Comparison of ENCODE assay signal across 8 cellular contexts in genomic region chr19:17420267-17420924, GRCh38. TPM values are rescaled to one million over a fixed set of nuclear protein-coding genes. Genes with fewer than 3 reads are reported as not detected.
DNase-seq lines count a peak whose midpoint lies in the region; ATAC-seq and TF ChIP-seq lines count a peak whose summit lies in the region.

No MANE protein-coding gene starts in this region.

- peak overlapping the region; percentile 97 for H2BK120ac ChIP-seq in mesenchymal stem cell (ENCODE audit: low read depth, low read length)

- no peaks in the 10 kb centered on the region for H3K27me3 Mint-ChIP-seq in T-helper 1 cell treated with Interleukin-12 subunit alpha and Interleukin-12 subunit beta and Interleukin-4 antibody, amounts not matched to agents 30 μg/mL and 1 μg/mL, for 36 hours (ENCODE audit: low read depth)

- H3K4me3 Mint-ChIP-seq in T-helper 1 cell treated with Interleukin-12 subunit alpha and Interleukin-12 subunit beta and Interleukin-4 antibody, amounts not matched to agents 30 μg/mL and 1 μg/mL, for 36 hours, result peak overlapping the region; percentile 90

- peak overlapping the region; percentile 44 to 84 for H2BK12ac ChIP-seq in mesenchymal stem cell (ENCODE audit: low read length in 2 of 2)

- peak overlapping the region; percentile 63 for H2BK15ac ChIP-seq in mesenchymal stem cell (ENCODE audit: low read depth, poor library complexity, severe bottlenecking)

- peaks cover 14% of the 10 kb centered on the region for H3K36me3 Mint-ChIP-seq in T-helper 1 cell treated with Interleukin-12 subunit alpha and Interleukin-12 subunit beta and Interleukin-4 antibody, amounts not matched to agents 30 μg/mL and 1 μg/mL, for 36 hours (ENCODE audit: low read depth)

- H3K4me1 ChIP-seq in mesenchymal stem cell (ENCODE audit: control insufficient read depth, insufficient read depth, low read depth, low read length) (peaks cover 16% of the 10 kb centered on the region), thyroid gland (peaks cover 11% of the 10 kb centered on the region in 2 donors)

- H3K23ac ChIP-seq in mesenchymal stem cell (ENCODE audit: low read length in 2 of 2), result peak overlapping the region in 1 of 2 experiments; percentile 85

- TF ChIP-seq POLR2A in thyroid gland (IDR thresholded peaks at IDR 0.05), result no peak

- peak overlapping the region; percentile 84 for H3K27ac Mint-ChIP-seq in T-helper 1 cell treated with Interleukin-12 subunit alpha and Interleukin-12 subunit beta and Interleukin-4 antibody, amounts not matched to agents 30 μg/mL and 1 μg/mL, for 36 hours

- no peak overlapping the region for H3K27ac ChIP-seq in mesenchymal stem cell (ENCODE audit: low read length, poor library complexity, severe bottlenecking)
- peak overlapping the region in 2 of 3 donors; percentile 32 to 68 for H3K27ac ChIP-seq in thyroid gland

- peaks cover 0 to 9% of the 10 kb centered on the region in 2 experiments for H3K27me3 ChIP-seq in mesenchymal stem cell (ENCODE audit: control insufficient read depth in 1 of 2, insufficient read depth in 1 of 2, low read length in 2 of 2)
- no peaks in the 10 kb centered on the region for H3K27me3 ChIP-seq in thyroid gland

- H3K4me2 ChIP-seq in mesenchymal stem cell (ENCODE audit: low read length, poor library complexity, severe bottlenecking), result peak overlapping the region; percentile 80

- H3K9me3 Mint-ChIP-seq in T-helper 1 cell treated with Interleukin-12 subunit alpha and Interleukin-12 subunit beta and Interleukin-4 antibody, amounts not matched to agents 30 μg/mL and 1 μg/mL, for 36 hours, result no peaks in the 10 kb centered on the region

- peak overlapping the region; percentile 84 for H3K4me3 ChIP-seq in GM12864 (ENCODE audit: low read depth, low read length)
- peak overlapping the region; percentile 97 to 98 for H3K4me3 ChIP-seq in mesenchymal stem cell (ENCODE audit: insufficient read depth in 1 of 2, low read depth in 1 of 2, low read length in 2 of 2)
- peak overlapping the region; percentile 74 to 94 (median 85) for H3K4me3 ChIP-seq in thyroid gland (replicated peaks in 1 of 3)

- H3K4ac ChIP-seq in mesenchymal stem cell (ENCODE audit: low read depth in 1 of 2, low read length in 2 of 2), result peak overlapping the region; percentile 88 to 91

- peaks cover 16 to 23% of the 10 kb centered on the region in 2 experiments for H3K36me3 ChIP-seq in mesenchymal stem cell (ENCODE audit: control insufficient read depth in 1 of 2, insufficient read depth in 2 of 2, low read depth in 1 of 2, low read length in 2 of 2)
- H3K36me3 ChIP-seq in thyroid gland, result peaks cover 0 to 8% of the 10 kb centered on the region in 2 donors

- H3K79me1 ChIP-seq in mesenchymal stem cell (replicated peaks; ENCODE audit: low read length, poor library complexity, severe bottlenecking), result peaks cover 11% of the 10 kb centered on the region

- H3K18ac ChIP-seq in mesenchymal stem cell (ENCODE audit: low read depth in 1 of 2, low read length in 2 of 2), result peak overlapping the region; percentile 79 to 90

- peak overlapping the region; percentile 97 for H4K91ac ChIP-seq in mesenchymal stem cell (ENCODE audit: low read length)

- no peak for TF ChIP-seq CTCF in GM12864 (IDR thresholded peaks at IDR 0.05; ENCODE audit: low read depth, low read length, missing control alignments)
- TF ChIP-seq CTCF in thyroid gland (IDR thresholded peaks at IDR 0.05), result no peak

- peak; percentile 10 for ATAC-seq in HG03280 (IDR thresholded peaks at IDR 0.05; ENCODE audit: unreplicated experiment)

- no peak overlapping the region for H2BK5ac ChIP-seq in mesenchymal stem cell (ENCODE audit: low read depth, low read length, poor library complexity, severe bottlenecking)

- H3K14ac ChIP-seq in mesenchymal stem cell (ENCODE audit: low read length in 2 of 2), result peak overlapping the region; percentile 57 to 96

- H3K9ac ChIP-seq in mesenchymal stem cell (ENCODE audit: low read length), result peak overlapping the region; percentile 87

- intact Hi-C loops in thyroid gland (cut with DNase I), result no loop called here

- H4K8ac ChIP-seq in mesenchymal stem cell (ENCODE audit: low read length), result peak overlapping the region; percentile 77

- no peak overlapping the region for H2AK5ac ChIP-seq in mesenchymal stem cell (ENCODE audit: low read length, severe bottlenecking)

- H3K9me3 ChIP-seq in mesenchymal stem cell (ENCODE audit: control insufficient read depth, low read length) (no peaks in the 10 kb centered on the region), thyroid gland (no peaks in the 10 kb centered on the region)

- 25% methylated on average over 30 of the region's 38 CpGs for WGBS in mesenchymal stem cell
- WGBS in thyroid gland, 2 donors, result 7 to 8% methylated on average over 11 to 18 of the region's 38 CpGs

- H2AFZ ChIP-seq in mesenchymal stem cell (ENCODE audit: low read depth, low read length), result peak overlapping the region; percentile 99

- DNase-seq in 8988T (peak; percentile 70), GM12864 (ENCODE audit: low read depth) (no peak), dermis blood vessel endothelial cell (peak; percentile 60), mesenchymal stem cell (peak; percentile 41), thyroid gland (peak; percentile 10 to 22), NCI-H2107 (lab: John Stamatoyannopoulos, UW) (no peak)

- peaks cover 16% of the 10 kb centered on the region for H3K4me1 Mint-ChIP-seq in T-helper 1 cell treated with Interleukin-12 subunit alpha and Interleukin-12 subunit beta and Interleukin-4 antibody, amounts not matched to agents 30 μg/mL and 1 μg/mL, for 36 hours (ENCODE audit: low read depth)

RNA-seq across cellular contexts. Expression of gene MVB12A, which starts 0.5 kb away (rescaled TPM):
- total RNA-seq in dermis blood vessel endothelial cell (47.4 and 60.9 TPM in 2 replicates), thyroid gland (100 to 1,000 TPM in 1 of 4 donors, 10 to 100 TPM in 3; 51.5 to 146 (median 68.3) TPM)
- polyA plus RNA-seq in mesenchymal stem cell (2013, experiment 1 of 2), result 69.3 TPM
- 64.2 TPM for polyA plus RNA-seq in mesenchymal stem cell (2013, experiment 2 of 2)

RNA-seq across cellular contexts. Expression of gene BST2, which starts 15.0 kb away (rescaled TPM):
- 1.8 and 6.5 TPM in 2 replicates for total RNA-seq in dermis blood vessel endothelial cell
- polyA plus RNA-seq in mesenchymal stem cell (2013, experiment 1 of 2), result 56.3 TPM
- polyA plus RNA-seq in mesenchymal stem cell (2013, experiment 2 of 2), result 55.0 TPM
- total RNA-seq in thyroid gland, result 10 to 100 TPM; 14.1 to 83.0 (median 24.7) TPM

RNA-seq across cellular contexts. Expression of gene CCDC194, which starts 26.4 kb away (rescaled TPM):
- total RNA-seq in dermis blood vessel endothelial cell (0.17 TPM in 1 of 2 replicates, not detected in the other), thyroid gland (not detected)
- polyA plus RNA-seq in mesenchymal stem cell (2013, experiment 1 of 2), result 0.23 TPM
- polyA plus RNA-seq in mesenchymal stem cell (2013, experiment 2 of 2), result 0.11 TPM

RNA-seq across cellular contexts. Expression of gene TMEM221, which starts 28.1 kb away (rescaled TPM):
- not detected in 2 replicates for total RNA-seq in dermis blood vessel endothelial cell
- polyA plus RNA-seq in mesenchymal stem cell (2013, experiment 1 of 2), result 0.26 TPM
- 0.25 TPM for polyA plus RNA-seq in mesenchymal stem cell (2013, experiment 2 of 2)
- under 1 TPM in 1 of 4 donors, not detected in 3; 0.56 TPM for total RNA-seq in thyroid gland

RNA-seq across cellular contexts. Expression of gene NXNL1, which starts 40.3 kb away (rescaled TPM):
- total RNA-seq in dermis blood vessel endothelial cell, result not detected in 2 replicates
- not detected for polyA plus RNA-seq in mesenchymal stem cell (2013, experiment 1 of 2)
- polyA plus RNA-seq in mesenchymal stem cell (2013, experiment 2 of 2), result not detected
- total RNA-seq in thyroid gland, result not detected

Comparison
In these comparisons a context has a peak if more than half of its experiments do, and no peak if none do; other contexts are left out.
1. DNase-seq: peak in 8988T (single experiment), dermis blood vessel endothelial cell (single experiment), mesenchymal stem cell (single experiment) and thyroid gland (2 of 2); none in GM12864 (single experiment) and NCI-H2107 (single experiment).
2. Peak in every context shown above with its lines, with median percentiles within 50 percentile points of each other: H3K4me3 ChIP-seq.